1 cellular context compared by ENCODE assay signal in the genomic region with DNA sequence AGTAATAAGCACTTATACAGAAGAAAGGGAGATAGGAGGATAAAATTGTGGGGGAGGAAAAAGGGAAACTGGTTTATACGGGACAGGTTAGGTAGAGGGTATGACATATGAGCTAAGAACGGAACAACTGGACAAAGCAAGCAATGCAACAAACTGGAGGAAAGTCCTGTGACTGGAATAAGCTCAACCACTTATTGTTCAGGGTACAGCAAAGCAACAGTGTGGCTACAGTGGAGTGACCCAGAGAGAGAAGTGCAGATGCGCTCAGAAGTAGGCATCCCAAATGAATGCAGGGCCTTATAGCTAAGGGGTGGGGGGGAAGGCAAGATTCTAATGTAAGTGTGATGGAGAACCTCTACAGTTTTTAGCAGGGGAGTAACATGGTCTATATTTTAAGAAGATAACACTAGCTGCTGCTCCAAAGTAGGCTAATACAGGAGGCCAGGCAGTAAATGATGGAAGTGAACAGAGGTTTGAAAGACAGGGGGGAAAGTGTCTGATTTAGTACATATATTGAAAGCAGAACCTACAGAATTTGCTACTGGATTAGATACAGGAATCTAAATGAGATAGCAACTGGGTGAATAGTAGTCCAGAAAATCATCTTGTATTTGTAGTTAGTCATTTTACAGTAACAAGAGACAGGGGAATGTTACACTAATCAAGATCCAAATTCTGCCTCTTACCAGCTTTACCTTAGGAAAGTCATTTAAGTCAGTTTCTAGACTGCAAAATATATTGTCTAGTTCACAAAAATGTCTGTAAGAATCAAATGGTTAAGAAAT.
TF ChIP-seq lines count a peak whose summit lies in the region.

No MANE protein-coding gene starts in this region.

TF ChIP-seq in K562, 482 proteins besides CTCF, POLR2A, EP300 and RAD21:
- TF ChIP-seq RREB1 (CRISPR knock-in tag; IDR thresholded peaks at IDR 0.05) = no peak
- no peak for TF ChIP-seq CBX5 (IDR thresholded peaks at IDR 0.05; ENCODE audit: borderline replicate concordance, low read depth)
- 0 out of 2 replicates have a peak, but pooled peaks have one; percentile 7 for TF ChIP-seq ARID1B (IDR thresholded peaks at IDR 0.05)
- no peak for TF ChIP-seq SRF (CRISPR knock-in tag; IDR thresholded peaks at IDR 0.05)
- TF ChIP-seq ZNF740 (CRISPR knock-in tag; IDR thresholded peaks at IDR 0.05) = peak; percentile 54; the same call in 1 of the 2 replicates
- no peak for TF ChIP-seq ZNF740 (tag; IDR thresholded peaks at IDR 0.05)
- TF ChIP-seq, protein P1, sequence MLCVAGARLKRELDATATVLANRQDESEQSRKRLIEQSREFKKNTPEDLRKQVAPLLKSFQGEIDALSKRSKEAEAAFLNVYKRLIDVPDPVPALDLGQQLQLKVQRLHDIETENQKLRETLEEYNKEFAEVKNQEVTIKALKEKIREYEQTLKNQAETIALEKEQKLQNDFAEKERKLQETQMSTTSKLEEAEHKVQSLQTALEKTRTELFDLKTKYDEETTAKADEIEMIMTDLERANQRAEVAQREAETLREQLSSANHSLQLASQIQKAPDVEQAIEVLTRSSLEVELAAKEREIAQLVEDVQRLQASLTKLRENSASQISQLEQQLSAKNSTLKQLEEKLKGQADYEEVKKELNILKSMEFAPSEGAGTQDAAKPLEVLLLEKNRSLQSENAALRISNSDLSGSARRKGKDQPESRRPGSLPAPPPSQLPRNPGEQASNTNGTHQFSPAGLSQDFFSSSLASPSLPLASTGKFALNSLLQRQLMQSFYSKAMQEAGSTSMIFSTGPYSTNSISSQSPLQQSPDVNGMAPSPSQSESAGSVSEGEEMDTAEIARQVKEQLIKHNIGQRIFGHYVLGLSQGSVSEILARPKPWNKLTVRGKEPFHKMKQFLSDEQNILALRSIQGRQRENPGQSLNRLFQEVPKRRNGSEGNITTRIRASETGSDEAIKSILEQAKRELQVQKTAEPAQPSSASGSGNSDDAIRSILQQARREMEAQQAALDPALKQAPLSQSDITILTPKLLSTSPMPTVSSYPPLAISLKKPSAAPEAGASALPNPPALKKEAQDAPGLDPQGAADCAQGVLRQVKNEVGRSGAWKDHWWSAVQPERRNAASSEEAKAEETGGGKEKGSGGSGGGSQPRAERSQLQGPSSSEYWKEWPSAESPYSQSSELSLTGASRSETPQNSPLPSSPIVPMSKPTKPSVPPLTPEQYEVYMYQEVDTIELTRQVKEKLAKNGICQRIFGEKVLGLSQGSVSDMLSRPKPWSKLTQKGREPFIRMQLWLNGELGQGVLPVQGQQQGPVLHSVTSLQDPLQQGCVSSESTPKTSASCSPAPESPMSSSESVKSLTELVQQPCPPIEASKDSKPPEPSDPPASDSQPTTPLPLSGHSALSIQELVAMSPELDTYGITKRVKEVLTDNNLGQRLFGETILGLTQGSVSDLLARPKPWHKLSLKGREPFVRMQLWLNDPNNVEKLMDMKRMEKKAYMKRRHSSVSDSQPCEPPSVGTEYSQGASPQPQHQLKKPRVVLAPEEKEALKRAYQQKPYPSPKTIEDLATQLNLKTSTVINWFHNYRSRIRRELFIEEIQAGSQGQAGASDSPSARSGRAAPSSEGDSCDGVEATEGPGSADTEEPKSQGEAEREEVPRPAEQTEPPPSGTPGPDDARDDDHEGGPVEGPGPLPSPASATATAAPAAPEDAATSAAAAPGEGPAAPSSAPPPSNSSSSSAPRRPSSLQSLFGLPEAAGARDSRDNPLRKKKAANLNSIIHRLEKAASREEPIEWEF (CRISPR knock-in tag; IDR thresholded peaks at IDR 0.05) = no peak
- TF ChIP-seq RBFOX2 (IDR thresholded peaks at IDR 0.05; ENCODE audit: low read depth, low read length) = peak; percentile 50
